In the genomic region with DNA sequence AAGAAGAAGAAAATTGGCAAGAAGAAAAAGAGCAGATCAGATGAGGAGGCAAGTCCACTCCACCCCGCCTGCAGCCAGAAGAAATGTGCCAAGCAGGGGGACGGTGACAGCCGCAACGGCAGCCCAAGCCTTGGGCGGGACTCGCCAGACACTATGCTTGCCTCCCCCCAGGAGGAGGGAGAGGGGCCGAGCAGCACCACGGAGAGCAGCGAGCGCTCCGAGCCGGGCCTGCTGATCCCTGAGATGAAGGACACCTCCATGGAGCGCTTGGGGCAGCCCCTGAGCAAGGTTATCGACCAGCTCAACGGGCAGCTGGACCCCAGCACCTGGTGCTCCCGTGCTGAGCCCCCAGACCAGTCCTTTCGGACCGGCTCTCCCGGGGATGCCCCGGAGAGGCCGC, we compare ENCODE assay signal across 19 cellular contexts. TPM values are rescaled to one million over a fixed set of nuclear protein-coding genes. Genes with fewer than 3 reads are reported as not detected.
A peak's percentile ranks its signal among the peaks of the same experiment; 100 is the strongest.
DNase-seq lines count a peak whose midpoint lies in the region; ATAC-seq and TF ChIP-seq lines count a peak whose summit lies in the region.
"Had no signal": no experiment of that assay in that cellular context is flagged by ENCODE, and none has a peak within 500 bp of the region (broad histone marks: within the 10 kb centered on the region; RNA-seq: fewer than 3 reads in every experiment).

No MANE protein-coding gene starts in this region.

- dilution Hi-C loops in IMR-90 (cut with HindIII; ENCODE audit: low sequenced_read_pairs, unreplicated experiment) = no loop called here

- no peak overlapping the region for H2BK15ac ChIP-seq in IMR-90 (ENCODE audit: low read depth, low read length)

- peak overlapping the region; percentile 69 for H3K27ac Mint-ChIP-seq in nephron progenitor cell
- no peak overlapping the region for H3K27ac Mint-ChIP-seq in stimulated activated naive CD8-positive, alpha-beta T cell treated with anti-CD3 and anti-CD28 coated beads, Interleukin-15, amount 100 ng/mL, for 72 hours
- H3K27ac Mint-ChIP-seq in endodermal cell = no peak overlapping the region

- H2BK5ac ChIP-seq in IMR-90 (ENCODE audit: low read depth, low read length, poor library complexity, severe bottlenecking) = no peak overlapping the region

- intact Hi-C loops in IMR-90 (cut with micrococcal nuclease) (no loop called here), adrenal gland (cut with DNase I) (no loop called here)

- H3K14ac ChIP-seq in IMR-90 (replicated peaks; ENCODE audit: low read depth, low read length) = no peak overlapping the region

- TF ChIP-seq CTCF in IMR-90 (conservative IDR thresholded peaks at IDR 0.05; ENCODE audit: low read depth, low read length) (no peak), adrenal gland (IDR thresholded peaks at IDR 0.05) (no peak), nephron progenitor cell (IDR thresholded peaks at IDR 0.05) (no peak), endodermal cell (conservative IDR thresholded peaks at IDR 0.05) (no peak)

- no peak for TF ChIP-seq POLR2A in IMR-90 (IDR thresholded peaks at IDR 0.05; ENCODE audit: low read depth, low read length)
- TF ChIP-seq POLR2A in adrenal gland (IDR thresholded peaks at IDR 0.05) = no peak

- ATAC-seq in IMR-90 (ENCODE audit: low read depth) (no peak), HG02970 (IDR thresholded peaks at IDR 0.05; ENCODE audit: low FRiP score, unreplicated experiment) (no peak), GM21737 (IDR thresholded peaks at IDR 0.05; ENCODE audit: unreplicated experiment) (no peak)
- ATAC-seq in stimulated activated naive CD8-positive, alpha-beta T cell treated with anti-CD3 and anti-CD28 coated beads, Interleukin-15, amount 100 ng/mL, for 72 hours = no peak

- H3K79me1 ChIP-seq in IMR-90 (ENCODE audit: low read depth in 1 of 2, low read length in 2 of 2) = peaks cover 3% of the 10 kb centered on the region in 2 experiments; a peak in 2 of 4 replicates

- no peak overlapping the region for H3K4ac ChIP-seq in IMR-90 (ENCODE audit: low read depth, low read length)

- H3K9ac ChIP-seq in IMR-90 (ENCODE audit: low read depth, low read length) (no peak overlapping the region), endodermal cell (ENCODE audit: extremely low read depth, low read length, poor library complexity, severe bottlenecking) (no peak overlapping the region)

- no TSS peak for BruUV-seq in IMR-90 (replicated peaks; lab: Mats Ljungman, UMichigan)

- H3K4me2 ChIP-seq in IMR-90 (ENCODE audit: low read depth, low read length) = no peak overlapping the region

- H2BK20ac ChIP-seq in IMR-90 (ENCODE audit: low read depth, low read length) = no peak overlapping the region

- H3K56ac ChIP-seq in IMR-90 (ENCODE audit: extremely low read depth, insufficient read depth, low read length) = no peak overlapping the region

- no peaks in the 10 kb centered on the region for H4K20me1 ChIP-seq in IMR-90 (ENCODE audit: insufficient read depth, low read length)

- H4K8ac ChIP-seq in IMR-90 (ENCODE audit: low read depth in 2 of 2, low read length in 2 of 2) = no peak overlapping the region

- H3K36me3 Mint-ChIP-seq in nephron progenitor cell (ENCODE audit: low read depth) (peaks cover 20% of the 10 kb centered on the region), endodermal cell (ENCODE audit: low read depth) (peaks cover 37% of the 10 kb centered on the region)

- no peak for TF ChIP-seq RAD21 in IMR-90 (IDR thresholded peaks at IDR 0.05; ENCODE audit: low read length)

- no peak overlapping the region for H2BK120ac ChIP-seq in IMR-90 (ENCODE audit: low read depth, low read length)

- H3K9me1 ChIP-seq in IMR-90 (ENCODE audit: insufficient read depth, low read length) = no peaks in the 10 kb centered on the region

- DNase-seq in ELF-1 (ENCODE audit: low read depth, low spot score) (peak; percentile 59), IMR-90 (no peak), adrenal gland (peak in 6 of 7 donors; percentile 30 to 63 (median 54)), nephron progenitor cell (no peak), endodermal cell (no peak)
- DNase-seq in stimulated activated naive CD8-positive, alpha-beta T cell treated with anti-CD3 and anti-CD28 coated beads, Interleukin-15, amount 100 ng/mL, for 72 hours = no peak
- DNase-seq: C1 segment of cervical spinal cord, GF-D8, GOT3, Karpas-422, MG63, NCI-H1092, NCI-H146, NCI-H2081 treated with DMSO at 0.1 percent for 48 hours, NCI-H510A treated with DMSO at 0.1 percent for 48 hours, SJCRH30 had no signal

- no peak overlapping the region for H3K23ac ChIP-seq in IMR-90 (ENCODE audit: low read depth, low read length)

- H3K4me3 Mint-ChIP-seq in nephron progenitor cell (no peak overlapping the region), endodermal cell (no peak overlapping the region)
- no peak overlapping the region for H3K4me3 Mint-ChIP-seq in stimulated activated naive CD8-positive, alpha-beta T cell treated with anti-CD3 and anti-CD28 coated beads, Interleukin-15, amount 100 ng/mL, for 72 hours

- H3K27me3 ChIP-seq in IMR-90 (ENCODE audit: control insufficient read depth, insufficient read depth, low read length) (no peaks in the 10 kb centered on the region), adrenal gland (no peaks in the 10 kb centered on the region), endodermal cell (ENCODE audit: control insufficient read depth, insufficient read depth, low read length, poor library complexity, severe bottlenecking) (no peaks in the 10 kb centered on the region)
- H3K27me3 ChIP-seq: MG63, SJCRH30 had no signal

- H3K9me3 Mint-ChIP-seq in nephron progenitor cell = no peaks in the 10 kb centered on the region
- H3K9me3 Mint-ChIP-seq in stimulated activated naive CD8-positive, alpha-beta T cell treated with anti-CD3 and anti-CD28 coated beads, Interleukin-15, amount 100 ng/mL, for 72 hours = no peaks in the 10 kb centered on the region
- H3K9me3 Mint-ChIP-seq in endodermal cell = no peaks in the 10 kb centered on the region

- H3K4me1 Mint-ChIP-seq in nephron progenitor cell (peaks cover 12% of the 10 kb centered on the region), endodermal cell (peaks cover 4% of the 10 kb centered on the region)
- H3K4me1 Mint-ChIP-seq in stimulated activated naive CD8-positive, alpha-beta T cell treated with anti-CD3 and anti-CD28 coated beads, Interleukin-15, amount 100 ng/mL, for 72 hours = no peaks in the 10 kb centered on the region

- 100% methylated on average over 2 of the region's 21 CpGs; no CpG with 5 or more reads in 1 of the 2 experiments for WGBS in IMR-90 (ENCODE audit: extremely low coverage in 2 of 2, insufficient read length in 1 of 2), 2 experiments
- WGBS in adrenal gland, 4 donors = 52 to 61% (median 55%) methylated on average over 13 to 21 of the region's 21 CpGs
- 91 to 97% methylated on average over 21 of the region's 21 CpGs for WGBS in endodermal cell (ENCODE audit: insufficient coverage in 1 of 2, insufficient read length in 1 of 2), 2 experiments

- in situ Hi-C loops in IMR-90 (cut with MboI; ENCODE audit: low sequenced_read_pairs) = no loop called here

- H2AK9ac ChIP-seq in IMR-90 (replicated peaks; ENCODE audit: low read depth, low read length, poor library complexity) = peak overlapping the region; percentile 70

- no peak overlapping the region for H2AK5ac ChIP-seq in IMR-90 (ENCODE audit: low read depth, low read length)

- POLR2A ChIA-PET in IMR-90 (lab: Charles Lee; ENCODE audit: unreplicated experiment) = no interaction called here

- H3K4me1 ChIP-seq in IMR-90 (ENCODE audit: control insufficient read depth, insufficient read depth, low read length) (no peaks in the 10 kb centered on the region), adrenal gland (replicated peaks in 1 of 2) (peaks cover 0 to 25% of the 10 kb centered on the region in 2 donors), endodermal cell (ENCODE audit: control insufficient read depth, insufficient read depth, low read length) (no peaks in the 10 kb centered on the region)

- H3K36me3 ChIP-seq in IMR-90 (ENCODE audit: control insufficient read depth, insufficient read depth, low read length) (peaks cover 78% of the 10 kb centered on the region), adrenal gland (replicated peaks in 1 of 2) (peaks cover 0 to 88% of the 10 kb centered on the region in 2 donors), endodermal cell (ENCODE audit: control insufficient read depth, insufficient read depth, low read length) (peaks cover 43% of the 10 kb centered on the region)

- no peak overlapping the region for H4K5ac ChIP-seq in IMR-90 (ENCODE audit: low read depth, low read length)

- CTCF ChIA-PET in IMR-90 (lab: Yijun Ruan, JAX) = no interaction called here

- H3K27me3 Mint-ChIP-seq in nephron progenitor cell (ENCODE audit: low read depth, poor library complexity) = no peaks in the 10 kb centered on the region
- H3K27me3 Mint-ChIP-seq in stimulated activated naive CD8-positive, alpha-beta T cell treated with anti-CD3 and anti-CD28 coated beads, Interleukin-15, amount 100 ng/mL, for 72 hours = no peaks in the 10 kb centered on the region
- no peaks in the 10 kb centered on the region for H3K27me3 Mint-ChIP-seq in endodermal cell (ENCODE audit: insufficient read depth)

- no peak overlapping the region for H3K4me3 ChIP-seq in IMR-90 (ENCODE audit: insufficient read depth, low read depth, low read length)
- no peak overlapping the region for H3K4me3 ChIP-seq in adrenal gland
- no peak overlapping the region for H3K4me3 ChIP-seq in endodermal cell (ENCODE audit: low read length)
- H3K4me3 ChIP-seq: MG63, SJCRH30 had no signal

- no peak overlapping the region for H3K18ac ChIP-seq in IMR-90 (ENCODE audit: low read depth, low read length)

- H3K9me3 ChIP-seq in IMR-90 (ENCODE audit: control insufficient read depth, insufficient read depth, low read length) (no peaks in the 10 kb centered on the region), adrenal gland (replicated peaks in 1 of 3) (no peaks in the 10 kb centered on the region), endodermal cell (ENCODE audit: control insufficient read depth, low read length) (no peaks in the 10 kb centered on the region)
- H3K9me3 ChIP-seq: MG63, SJCRH30 had no signal

- H4K91ac ChIP-seq in IMR-90 (ENCODE audit: insufficient read depth, low read depth, low read length) = no peak overlapping the region

- H3K27ac ChIP-seq in IMR-90 (ENCODE audit: insufficient read depth, low read length) (no peak overlapping the region), adrenal gland (peak overlapping the region in 1 of 5 donors; percentile 60), endodermal cell (ENCODE audit: low read depth, low read length) (no peak overlapping the region)
- H3K27ac ChIP-seq: SJCRH30 had no signal

- H2AFZ ChIP-seq in IMR-90 (replicated peaks; ENCODE audit: low read length, poor library complexity) = no peak overlapping the region

RNA-seq across cellular contexts. Expression of gene SLC25A34, which starts 9.0 kb away (rescaled TPM):
- total RNA-seq in IMR-90 (2012; rRNA removed) (under 0.01 TPM in 1 of 2 replicates, not detected in the other), adrenal gland (10 to 100 TPM in 2 of 8 donors, 1 to 10 TPM in 6; 2.2 to 12.3 (median 5.8) TPM), endodermal cell (1 to 10 TPM; 1.8 to 3.5 TPM)
- polyA plus RNA-seq in IMR-90 (2012; rRNA removed) (0.72 and 1.1 TPM in 2 replicates), adrenal gland (10 to 100 TPM in 1 of 3 donors, 1 to 10 TPM in 2; 4.7 to 11.1 (median 6.0) TPM)
- polyA plus RNA-seq in IMR-90 (2012; cell fraction: cytosol; rRNA removed) = 0.08 and 0.45 TPM in 2 replicates
- polyA plus RNA-seq in IMR-90 (2012; cell fraction: nucleus; rRNA removed; ENCODE audit: low replicate concordance) = 5.3 and 9.5 TPM in 2 replicates
- 1.4 TPM for polyA plus RNA-seq in endodermal cell (2013, experiment 1 of 2)
- polyA plus RNA-seq in endodermal cell (2013, experiment 2 of 2) = 0.95 TPM

RNA-seq across cellular contexts. Expression of gene TMEM82, which starts 15.3 kb away (rescaled TPM):
- not detected in 2 replicates for total RNA-seq in IMR-90 (2012; rRNA removed)
- polyA plus RNA-seq in IMR-90 (2012; rRNA removed) = not detected in 2 replicates
- polyA plus RNA-seq in IMR-90 (2012; cell fraction: cytosol; rRNA removed) = not detected in 2 replicates
- polyA plus RNA-seq in IMR-90 (2012; cell fraction: nucleus; rRNA removed; ENCODE audit: low replicate concordance) = not detected in 2 replicates
- total RNA-seq in adrenal gland = under 1 TPM in 1 of 8 donors, not detected in 7; 0.14 TPM
- not detected for polyA plus RNA-seq in adrenal gland
- total RNA-seq in endodermal cell = 1 to 10 TPM in 1 of 2 donors, under 1 TPM in 1; 0.46 to 3.2 TPM
- 0.36 TPM for polyA plus RNA-seq in endodermal cell (2013, experiment 1 of 2)
- polyA plus RNA-seq in endodermal cell (2013, experiment 2 of 2) = not detected
- total RNA-seq: A673, SJCRH30 had no signal

RNA-seq across cellular contexts. Expression of gene FBLIM1, which starts 31.6 kb away (rescaled TPM):
- total RNA-seq in IMR-90 (2012; rRNA removed) (43.6 and 52.2 TPM in 2 replicates), adrenal gland (100 to 1,000 TPM in 1 of 8 donors, 10 to 100 TPM in 7; 29.0 to 103 (median 51.1) TPM), endodermal cell (10 to 100 TPM; 58.4 to 60.6 TPM)
- polyA plus RNA-seq in IMR-90 (2012; rRNA removed) (140 and 159 TPM in 2 replicates), adrenal gland (10 to 100 TPM; 16.0 to 50.1 (median 40.5) TPM)
- polyA plus RNA-seq in IMR-90 (2012; cell fraction: cytosol; rRNA removed) = 157 and 164 TPM in 2 replicates
- polyA plus RNA-seq in IMR-90 (2012; cell fraction: nucleus; rRNA removed; ENCODE audit: low replicate concordance) = 95.1 and 141 TPM in 2 replicates
- polyA plus RNA-seq in endodermal cell (2013, experiment 1 of 2) = 26.4 TPM
- 23.9 TPM for polyA plus RNA-seq in endodermal cell (2013, experiment 2 of 2)

RNA-seq across cellular contexts. Expression of gene PLEKHM2, which starts 42.9 kb away (rescaled TPM):
- total RNA-seq in IMR-90 (2012; rRNA removed) (23.1 and 24.7 TPM in 2 replicates), adrenal gland (10 to 100 TPM; 52.9 to 92.9 (median 71.2) TPM), endodermal cell (10 to 100 TPM; 46.9 to 50.4 TPM)
- polyA plus RNA-seq in IMR-90 (2012; rRNA removed) (48.0 and 51.2 TPM in 2 replicates), adrenal gland (100 to 1,000 TPM in 1 of 3 donors, 10 to 100 TPM in 2; 42.8 to 103 (median 63.7) TPM)
- 36.8 and 54.1 TPM in 2 replicates for polyA plus RNA-seq in IMR-90 (2012; cell fraction: cytosol; rRNA removed)
- 90.9 and 180 TPM in 2 replicates for polyA plus RNA-seq in IMR-90 (2012; cell fraction: nucleus; rRNA removed; ENCODE audit: low replicate concordance)
- 41.0 TPM for polyA plus RNA-seq in endodermal cell (2013, experiment 1 of 2)
- polyA plus RNA-seq in endodermal cell (2013, experiment 2 of 2) = 37.9 TPM

Comparison
In these comparisons a context has a peak if more than half of its experiments do, and no peak if none do; other contexts are left out.
1. DNase-seq: peak in ELF-1 (single experiment) and adrenal gland (6 of 7); none in IMR-90 (single experiment), nephron progenitor cell (single experiment), stimulated activated naive CD8-positive, alpha-beta T cell treated with anti-CD3 and anti-CD28 coated beads, Interleukin-15, amount 100 ng/mL, for 72 hours (0 of 2) and endodermal cell (single experiment).